ENCODE assay signal across 1 cellular context in genomic region chr18:63141777-63142176, GRCh38.
TF ChIP-seq lines count a peak whose summit lies in the region.

No MANE protein-coding gene starts in this region.

TF ChIP-seq in GM23338, 12 proteins besides CTCF, POLR2A, EP300 and RAD21 (continued from another document):
- TF ChIP-seq REST (IDR thresholded peaks at IDR 0.05; ENCODE audit: unreplicated experiment) (no peak), EZH2phosphoT487 (IDR thresholded peaks at IDR 0.05; ENCODE audit: unreplicated experiment) (no peak)
